ENCODE assay signal across 27 cellular contexts in the genomic region with DNA sequence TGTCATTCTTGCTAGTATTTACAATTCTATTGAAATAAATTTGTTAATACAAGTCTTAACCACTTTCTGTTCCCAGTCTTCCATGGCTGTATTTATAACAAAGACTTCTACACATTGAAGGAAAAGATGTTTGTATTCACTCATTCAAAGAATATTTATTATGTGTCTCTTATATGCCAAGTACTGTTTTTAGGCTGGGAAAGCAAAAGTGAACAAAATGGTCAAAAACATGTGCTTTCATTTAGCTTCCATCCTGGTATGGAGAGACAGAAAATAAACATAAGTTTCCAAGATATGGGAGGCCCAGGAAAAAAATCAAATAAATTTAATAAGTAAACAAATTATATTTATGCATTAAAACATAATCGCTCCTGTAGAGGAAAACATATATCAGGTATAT. TPM values are rescaled to one million over a fixed set of nuclear protein-coding genes. Genes with fewer than 3 reads are reported as not detected.
"Had no signal": no experiment of that assay in that cellular context is flagged by ENCODE, and none has a peak within 500 bp of the region (broad histone marks: within the 10 kb centered on the region; RNA-seq: fewer than 3 reads in every experiment).

No MANE protein-coding gene starts in this region.

- H3K4me1 ChIP-seq: lower lobe of right lung, suprapubic skin had no signal

- H3K9me3 ChIP-seq: left lung, lower lobe of right lung, mucosa of descending colon, ovary, spleen, suprapubic skin, thoracic aorta, tibial artery, upper lobe of right lung had no signal

- H3K36me3 ChIP-seq: left lung, lower lobe of right lung, ovary, spleen, suprapubic skin, thoracic aorta, tibial artery, upper lobe of right lung had no signal

- DNase-seq: hypothalamus; immature natural killer cell; kidney; left colon; left lung; lower lobe of right lung; mammary epithelial cell; mesendoderm; mucosa of descending colon; naive thymus-derived CD4-positive, alpha-beta T cell; ovary; retina; right cardiac atrium; spleen; stimulated activated CD4-positive, alpha-beta T cell treated with anti-CD3 and anti-CD28 coated beads, Interleukin-4, amount 100 ng/mL, for 24 hours; stimulated activated naive CD4-positive, alpha-beta T cell; tibial artery; trophoblast cell; upper lobe of right lung had no signal

- FAIRE-seq: islet of Langerhans, urothelium cell line had no signal

- H3K27me3 ChIP-seq: left lung, ovary, suprapubic skin, tibial artery, upper lobe of right lung had no signal

- ATAC-seq: left colon; left lung; lower lobe of right lung; mucosa of descending colon; naive thymus-derived CD4-positive, alpha-beta T cell; natural killer cell treated with Interleukin-12 subunit alpha and Interleukin-12 subunit beta and Interleukin-15 and Interleukin-18, amount 100 ng/mL, for 72 hours; right cardiac atrium; stimulated activated effector memory CD8-positive, alpha-beta T cell treated with anti-CD3 and anti-CD28 coated beads, Interleukin-12 subunit alpha, Interleukin-12 subunit beta, amount 100 ng/mL, for 72 hours; upper lobe of right lung had no signal

- H3K4me3 ChIP-seq: left lung, lower lobe of right lung, mucosa of descending colon, ovary, skin epidermis, spleen, suprapubic skin, thoracic aorta, tibial artery, upper lobe of right lung had no signal

- H3K27ac ChIP-seq: left lung, lower lobe of right lung, ovary, skin epidermis, suprapubic skin, thoracic aorta, upper lobe of right lung had no signal

RNA-seq across cellular contexts. Expression of a gene that starts 22.9 kb away (rescaled TPM):
- total RNA-seq: natural killer cell treated with Interleukin-12 subunit alpha and Interleukin-12 subunit beta and Interleukin-15 and Interleukin-18, amount 100 ng/mL, for 72 hours had no signal
- polyA plus RNA-seq: naive thymus-derived CD4-positive, alpha-beta T cell; neural cell had no signal
